ENCODE assay signal across 31 cellular contexts in the genomic region with DNA sequence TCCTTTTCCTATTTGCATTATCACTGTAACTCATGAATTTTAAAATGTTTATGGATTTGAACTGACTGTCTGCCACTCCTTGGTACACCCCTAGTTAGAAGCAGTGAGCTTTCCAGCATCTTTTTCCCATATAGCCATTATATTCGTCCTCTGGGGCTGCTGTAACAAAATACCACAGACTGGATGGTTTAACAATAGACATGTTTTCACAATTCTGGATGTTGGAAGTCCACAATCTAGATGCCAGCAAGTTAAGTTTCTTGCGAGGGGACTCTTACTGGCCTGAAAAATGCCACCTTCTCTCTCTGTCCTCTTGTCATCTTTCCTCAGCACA.
A peak's percentile ranks its signal among the peaks of the same experiment; 100 is the strongest.
DNase-seq lines count a peak whose midpoint lies in the region; ATAC-seq and TF ChIP-seq lines count a peak whose summit lies in the region.
"Had no signal": no experiment of that assay in that cellular context is flagged by ENCODE, and none has a peak within 500 bp of the region (broad histone marks: within the 10 kb centered on the region; RNA-seq: fewer than 3 reads in every experiment).

No MANE protein-coding gene starts in this region.

- TF ChIP-seq POLR2A in IMR-90 (IDR thresholded peaks at IDR 0.05; ENCODE audit: low read depth, low read length): no peak

- H3K4me1 ChIP-seq in IMR-90 (ENCODE audit: control insufficient read depth, insufficient read depth, low read length) (peaks cover 17% of the 10 kb centered on the region), neural progenitor cell (no peaks in the 10 kb centered on the region)
- H3K4me1 ChIP-seq: colonic mucosa, upper lobe of left lung had no signal

- H3K4me2 ChIP-seq in IMR-90 (ENCODE audit: low read depth, low read length): no peak overlapping the region
- H3K4me2 ChIP-seq in neural progenitor cell: no peak overlapping the region

- peak overlapping the region; percentile 48 for H2BK5ac ChIP-seq in IMR-90 (ENCODE audit: low read depth, low read length, poor library complexity, severe bottlenecking)

- H3K4ac ChIP-seq in IMR-90 (ENCODE audit: low read depth, low read length): peak overlapping the region; percentile 91

- H4K8ac ChIP-seq in IMR-90 (ENCODE audit: low read depth in 2 of 2, low read length in 2 of 2): peak overlapping the region; percentile 74 to 89

- peak overlapping the region; percentile 81 for H2AK5ac ChIP-seq in IMR-90 (ENCODE audit: low read depth, low read length)

- intact Hi-C loops in IMR-90 (cut with micrococcal nuclease): no loop called here

- no peak for TF ChIP-seq CTCF in AG10803 (conservative IDR thresholded peaks at IDR 0.05; ENCODE audit: low read length)
- TF ChIP-seq CTCF in IMR-90 (conservative IDR thresholded peaks at IDR 0.05; ENCODE audit: low read depth, low read length): no peak
- peak; percentile 22 for TF ChIP-seq CTCF in chondrocyte (IDR thresholded peaks at IDR 0.05)
- TF ChIP-seq CTCF in neural progenitor cell (IDR thresholded peaks at IDR 0.05): no peak

- H3K27ac Mint-ChIP-seq in chondrocyte (ENCODE audit: unreplicated experiment) (peak overlapping the region; percentile 76), neural progenitor cell (peak overlapping the region; percentile 25)
- H3K27ac Mint-ChIP-seq: activated naive CD4-positive, alpha-beta T cell treated with anti-CD3 and anti-CD28 coated beads, Interleukin-2, amount 50 U/mL, for 24 hours; mesothelial cell of epicardium; naive thymus-derived CD4-positive, alpha-beta T cell had no signal

- H3K4me3 ChIP-seq in AG10803 (ENCODE audit: low read length) (no peak overlapping the region), IMR-90 (ENCODE audit: insufficient read depth, low read depth, low read length) (no peak overlapping the region), neural progenitor cell (no peak overlapping the region)
- H3K4me3 ChIP-seq: cardiac muscle cell, colonic mucosa, upper lobe of left lung had no signal

- no peaks in the 10 kb centered on the region for H3K79me2 ChIP-seq in neural progenitor cell (ENCODE audit: low read depth)

- CTCF ChIA-PET in IMR-90 (lab: Yijun Ruan, JAX): no interaction called here

- H3K9ac ChIP-seq in IMR-90 (ENCODE audit: low read depth, low read length): peak overlapping the region; percentile 69; the same call in 1 of the 2 replicates
- H3K9ac ChIP-seq in neural progenitor cell: no peak overlapping the region

- H2AK9ac ChIP-seq in IMR-90 (replicated peaks; ENCODE audit: low read depth, low read length, poor library complexity): no peak overlapping the region

- peak overlapping the region; percentile 84; the same call in 2 of the 3 replicates for H2BK15ac ChIP-seq in IMR-90 (ENCODE audit: low read depth, low read length)

- peak overlapping the region; percentile 98 for H3K18ac ChIP-seq in IMR-90 (ENCODE audit: low read depth, low read length)

- H3K56ac ChIP-seq in IMR-90 (ENCODE audit: extremely low read depth, insufficient read depth, low read length): peak overlapping the region; percentile 13; the same call in 1 of the 2 replicates

- H3K27me3 ChIP-seq in IMR-90 (ENCODE audit: control insufficient read depth, insufficient read depth, low read length): no peaks in the 10 kb centered on the region
- H3K27me3 ChIP-seq in neural progenitor cell: no peaks in the 10 kb centered on the region
- H3K27me3 ChIP-seq: cardiac muscle cell, colonic mucosa, upper lobe of left lung had no signal

- H4K20me1 ChIP-seq in IMR-90 (ENCODE audit: insufficient read depth, low read length): no peaks in the 10 kb centered on the region
- no peaks in the 10 kb centered on the region for H4K20me1 ChIP-seq in neural progenitor cell (ENCODE audit: low read depth)

- dilution Hi-C loops in IMR-90 (cut with HindIII; ENCODE audit: low sequenced_read_pairs, unreplicated experiment): no loop called here

- 0% methylated on average over 1 of the region's 2 CpGs; no CpG with 5 or more reads in 1 of the 2 experiments for WGBS in IMR-90 (ENCODE audit: extremely low coverage in 2 of 2, insufficient read length in 1 of 2), 2 experiments

- no peaks in the 10 kb centered on the region for H3F3A ChIP-seq in neural progenitor cell (ENCODE audit: low read depth)

- H3K14ac ChIP-seq in IMR-90 (replicated peaks; ENCODE audit: low read depth, low read length): peak overlapping the region; percentile 92

- DNase-seq in AG10803 (ENCODE audit: low read depth): peak; percentile 56
- DNase-seq in IMR-90: no peak
- no peak for DNase-seq in chondrocyte (ENCODE audit: low spot score)
- DNase-seq in neural progenitor cell (ENCODE audit: low spot score): no peak
- DNase-seq in activated T-cell treated with anti-CD3 and anti-CD28 coated beads, Interleukin-2, amount 50 U/mL, for 1 hour: no peak
- DNase-seq in occipital lobe (lab: John Stamatoyannopoulos, UW): no peak
- no peak for DNase-seq in NCI-H226
- DNase-seq in iPS-NIHi11 (ENCODE audit: low spot score): no peak
- DNase-seq: activated CD4-positive, alpha-beta T cell treated with anti-CD3 and anti-CD28 coated beads for 4 hours; activated T-cell treated with anti-CD3 and anti-CD28 coated beads for 4 hours; colonic mucosa; DMS 273 treated with DMSO at 0.1 percent for 48 hours; effector CD8-positive, alpha-beta T cell; islet precursor cell; KG1; left ventricle myocardium superior; naive thymus-derived CD4-positive, alpha-beta T cell; NCI-H1417; NCI-H2029; NCI-H2227 treated with DMSO at 0.1 percent for 48 hours; nucleus accumbens; SHP77; small intestine; stimulated activated naive CD4-positive, alpha-beta T cell; T1000; upper lobe of left lung had no signal

- H3K27me3 Mint-ChIP-seq in chondrocyte (ENCODE audit: low read depth) (no peaks in the 10 kb centered on the region), neural progenitor cell (ENCODE audit: insufficient read depth, low read depth) (peaks cover under 1% of the 10 kb centered on the region)
- H3K27me3 Mint-ChIP-seq: activated naive CD4-positive, alpha-beta T cell treated with anti-CD3 and anti-CD28 coated beads, Interleukin-2, amount 50 U/mL, for 24 hours; naive thymus-derived CD4-positive, alpha-beta T cell had no signal

- H3K9me3 Mint-ChIP-seq in chondrocyte (ENCODE audit: low read depth) (peaks cover 5% of the 10 kb centered on the region), neural progenitor cell (peaks cover 6% of the 10 kb centered on the region)

- H2BK20ac ChIP-seq in IMR-90 (ENCODE audit: low read depth, low read length): peak overlapping the region; percentile 98

- H2BK120ac ChIP-seq in IMR-90 (ENCODE audit: low read depth, low read length): peak overlapping the region; percentile 97

- no peaks in the 10 kb centered on the region for H3K9me3 ChIP-seq in IMR-90 (ENCODE audit: control insufficient read depth, insufficient read depth, low read length)
- no peaks in the 10 kb centered on the region for H3K9me3 ChIP-seq in neural progenitor cell (ENCODE audit: low read depth)
- H3K9me3 ChIP-seq: colonic mucosa, upper lobe of left lung had no signal

- peaks cover 51% of the 10 kb centered on the region for H3K4me1 Mint-ChIP-seq in chondrocyte (ENCODE audit: low read depth)
- peaks cover 15% of the 10 kb centered on the region for H3K4me1 Mint-ChIP-seq in neural progenitor cell
- H3K4me1 Mint-ChIP-seq: activated naive CD4-positive, alpha-beta T cell treated with anti-CD3 and anti-CD28 coated beads, Interleukin-2, amount 50 U/mL, for 24 hours; mesothelial cell of epicardium; naive thymus-derived CD4-positive, alpha-beta T cell had no signal

- peak overlapping the region; percentile 82; the same call in 1 of the 2 replicates for H4K5ac ChIP-seq in IMR-90 (ENCODE audit: low read depth, low read length)

- POLR2A ChIA-PET in IMR-90 (lab: Charles Lee; ENCODE audit: unreplicated experiment): no interaction called here

- TF ChIP-seq RAD21 in IMR-90 (IDR thresholded peaks at IDR 0.05; ENCODE audit: low read length): no peak

- H3K27ac ChIP-seq in IMR-90 (ENCODE audit: insufficient read depth, low read length) (peak overlapping the region; percentile 83), neural progenitor cell (no peak overlapping the region)
- H3K27ac ChIP-seq: cardiac muscle cell, colonic mucosa, upper lobe of left lung, VCaP had no signal

- peak overlapping the region; percentile 88 for H3K23ac ChIP-seq in IMR-90 (ENCODE audit: low read depth, low read length)

- no TSS peak for BruUV-seq in IMR-90 (replicated peaks; lab: Mats Ljungman, UMichigan)

- no peaks in the 10 kb centered on the region for H3K36me3 ChIP-seq in IMR-90 (ENCODE audit: control insufficient read depth, insufficient read depth, low read length)
- H3K36me3 ChIP-seq in neural progenitor cell: no peaks in the 10 kb centered on the region
- H3K36me3 ChIP-seq: cardiac muscle cell, colonic mucosa, upper lobe of left lung had no signal

- H4K91ac ChIP-seq in IMR-90 (ENCODE audit: insufficient read depth, low read depth, low read length): peak overlapping the region; percentile 94

- H3K4me3 Mint-ChIP-seq in chondrocyte (ENCODE audit: unreplicated experiment): no peak overlapping the region
- no peak overlapping the region for H3K4me3 Mint-ChIP-seq in neural progenitor cell
- H3K4me3 Mint-ChIP-seq: activated naive CD4-positive, alpha-beta T cell treated with anti-CD3 and anti-CD28 coated beads, Interleukin-2, amount 50 U/mL, for 24 hours; mesothelial cell of epicardium; naive thymus-derived CD4-positive, alpha-beta T cell had no signal

- H3K79me1 ChIP-seq in IMR-90 (ENCODE audit: low read depth in 1 of 2, low read length in 2 of 2): no peaks in the 10 kb centered on the region; a peak in 1 of 4 replicates

- peak overlapping the region; percentile 17 for H2AFZ ChIP-seq in IMR-90 (replicated peaks; ENCODE audit: low read length, poor library complexity)
- H2AFZ ChIP-seq in neural progenitor cell (replicated peaks): no peak overlapping the region

- in situ Hi-C loops in IMR-90 (cut with MboI; ENCODE audit: low sequenced_read_pairs): no loop called here

- H3K36me3 Mint-ChIP-seq in chondrocyte (ENCODE audit: low read depth) (no peaks in the 10 kb centered on the region), neural progenitor cell (no peaks in the 10 kb centered on the region)
- H3K36me3 Mint-ChIP-seq: activated naive CD4-positive, alpha-beta T cell treated with anti-CD3 and anti-CD28 coated beads, Interleukin-2, amount 50 U/mL, for 24 hours; mesothelial cell of epicardium; naive thymus-derived CD4-positive, alpha-beta T cell had no signal

- peak; percentile 28 for ATAC-seq in IMR-90 (ENCODE audit: low read depth)
- ATAC-seq: left ventricle myocardium superior; naive thymus-derived CD4-positive, alpha-beta T cell; Panc1 had no signal

- H3K9me1 ChIP-seq in IMR-90 (ENCODE audit: insufficient read depth, low read length): peaks cover 11% of the 10 kb centered on the region

TF ChIP-seq in IMR-90, 13 proteins besides CTCF, POLR2A, EP300 and RAD21 (continues in another document):
- TF ChIP-seq, protein P1, sequence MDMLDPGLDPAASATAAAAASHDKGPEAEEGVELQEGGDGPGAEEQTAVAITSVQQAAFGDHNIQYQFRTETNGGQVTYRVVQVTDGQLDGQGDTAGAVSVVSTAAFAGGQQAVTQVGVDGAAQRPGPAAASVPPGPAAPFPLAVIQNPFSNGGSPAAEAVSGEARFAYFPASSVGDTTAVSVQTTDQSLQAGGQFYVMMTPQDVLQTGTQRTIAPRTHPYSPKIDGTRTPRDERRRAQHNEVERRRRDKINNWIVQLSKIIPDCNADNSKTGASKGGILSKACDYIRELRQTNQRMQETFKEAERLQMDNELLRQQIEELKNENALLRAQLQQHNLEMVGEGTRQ (IDR thresholded peaks at IDR 0.05; ENCODE audit: low read depth, low read length): no peak
- TF ChIP-seq NFE2L2 (IDR thresholded peaks at IDR 0.05; ENCODE audit: low read depth, low read length): no peak
